Comparison of ENCODE assay signal across 9 cellular contexts in genomic region chr9:37531699-37532098, GRCh38. TPM values are rescaled to one million over a fixed set of nuclear protein-coding genes. Genes with fewer than 3 reads are reported as not detected.
A peak's percentile ranks its signal among the peaks of the same experiment; 100 is the strongest.
DNase-seq lines count a peak whose midpoint lies in the region; ATAC-seq lines count a peak whose summit lies in the region.
"Had no signal": no experiment of that assay in that cellular context is flagged by ENCODE, and none has a peak within 500 bp of the region (broad histone marks: within the 10 kb centered on the region; RNA-seq: fewer than 3 reads in every experiment).

No MANE protein-coding gene starts in this region.

- peaks cover 6% of the 10 kb centered on the region for H3K4me1 Mint-ChIP-seq in activated naive CD4-positive, alpha-beta T cell treated with anti-CD3 and anti-CD28 coated beads, Interleukin-2, amount 10 ng/mL, durations not matched to agents 7 days and 5 days
- peaks cover 32% of the 10 kb centered on the region for H3K4me1 Mint-ChIP-seq in activated T-cell treated with anti-CD3 and anti-CD28 coated beads, Interleukin-2, amount 50 U/mL, for 4 hours (ENCODE audit: low read depth)
- H3K4me1 Mint-ChIP-seq in stimulated activated naive CD8-positive, alpha-beta T cell treated with anti-CD3 and anti-CD28 coated beads, Interleukin-15, amount 100 ng/mL, for 72 hours, result peaks cover 8% of the 10 kb centered on the region

- H3K36me3 Mint-ChIP-seq in activated naive CD4-positive, alpha-beta T cell treated with anti-CD3 and anti-CD28 coated beads, Interleukin-2, amount 10 ng/mL, durations not matched to agents 7 days and 5 days, result no peaks in the 10 kb centered on the region
- peaks cover 6% of the 10 kb centered on the region for H3K36me3 Mint-ChIP-seq in activated T-cell treated with anti-CD3 and anti-CD28 coated beads, Interleukin-2, amount 50 U/mL, for 4 hours (ENCODE audit: insufficient read depth)

- DNase-seq in activated naive CD4-positive, alpha-beta T cell treated with anti-CD3 and anti-CD28 coated beads, Interleukin-2, amount 10 ng/mL, durations not matched to agents 7 days and 5 days, result no peak
- DNase-seq in activated naive CD4-positive, alpha-beta T cell treated with anti-CD3 and anti-CD28 coated beads, Interleukin-2, amount 50 U/mL, for 16 hours, result no peak
- DNase-seq in activated T-cell treated with anti-CD3 and anti-CD28 coated beads, Interleukin-2, amount 50 U/mL, for 4 hours, result peak; percentile 30
- no peak for DNase-seq in stimulated activated naive CD8-positive, alpha-beta T cell treated with anti-CD3 and anti-CD28 coated beads, Interleukin-15, amount 100 ng/mL, for 72 hours
- no peak for DNase-seq in DMS 273 (lab: John Stamatoyannopoulos, UW; ENCODE audit: unreplicated experiment)
- no peak for DNase-seq in NCI-H2171 (lab: John Stamatoyannopoulos, UW)
- DNase-seq: NK-92 treated with Interleukin-12 subunit alpha and Interleukin-12 subunit beta, amount 100 ng/mL, for 24 hours had no signal

- H3K27ac Mint-ChIP-seq in activated naive CD4-positive, alpha-beta T cell treated with anti-CD3 and anti-CD28 coated beads, Interleukin-2, amount 10 ng/mL, durations not matched to agents 7 days and 5 days, result peak overlapping the region; percentile 78
- no peak overlapping the region for H3K27ac Mint-ChIP-seq in stimulated activated naive CD8-positive, alpha-beta T cell treated with anti-CD3 and anti-CD28 coated beads, Interleukin-15, amount 100 ng/mL, for 72 hours

- H3K4me3 Mint-ChIP-seq in activated naive CD4-positive, alpha-beta T cell treated with anti-CD3 and anti-CD28 coated beads, Interleukin-2, amount 10 ng/mL, durations not matched to agents 7 days and 5 days, result no peak overlapping the region
- peak overlapping the region; percentile 33 for H3K4me3 Mint-ChIP-seq in activated T-cell treated with anti-CD3 and anti-CD28 coated beads, Interleukin-2, amount 50 U/mL, for 4 hours
- H3K4me3 Mint-ChIP-seq in stimulated activated naive CD8-positive, alpha-beta T cell treated with anti-CD3 and anti-CD28 coated beads, Interleukin-15, amount 100 ng/mL, for 72 hours, result no peak overlapping the region

- no peaks in the 10 kb centered on the region for H3K9me3 Mint-ChIP-seq in activated naive CD4-positive, alpha-beta T cell treated with anti-CD3 and anti-CD28 coated beads, Interleukin-2, amount 10 ng/mL, durations not matched to agents 7 days and 5 days
- H3K9me3 Mint-ChIP-seq in activated T-cell treated with anti-CD3 and anti-CD28 coated beads, Interleukin-2, amount 50 U/mL, for 4 hours, result no peaks in the 10 kb centered on the region
- no peaks in the 10 kb centered on the region for H3K9me3 Mint-ChIP-seq in stimulated activated naive CD8-positive, alpha-beta T cell treated with anti-CD3 and anti-CD28 coated beads, Interleukin-15, amount 100 ng/mL, for 72 hours

- peak; percentile 55 for ATAC-seq in HG03045 (IDR thresholded peaks at IDR 0.05; ENCODE audit: unreplicated experiment)
- peak; percentile 41 to 58 for ATAC-seq in activated T-cell treated with anti-CD3 and anti-CD28 coated beads, Interleukin-2, amount 50 U/mL, for 4 hours
- peak; percentile 46 for ATAC-seq in stimulated activated naive CD8-positive, alpha-beta T cell treated with anti-CD3 and anti-CD28 coated beads, Interleukin-15, amount 100 ng/mL, for 72 hours
- ATAC-seq in HG02571 (IDR thresholded peaks at IDR 0.05; ENCODE audit: unreplicated experiment), result no peak

- CTCF ChIA-PET in activated naive CD4-positive, alpha-beta T cell treated with anti-CD3 and anti-CD28 coated beads, Interleukin-2, amount 10 ng/mL, durations not matched to agents 7 days and 5 days (lab: Charles Lee), result no interaction called here

- H3K27me3 Mint-ChIP-seq in activated naive CD4-positive, alpha-beta T cell treated with anti-CD3 and anti-CD28 coated beads, Interleukin-2, amount 10 ng/mL, durations not matched to agents 7 days and 5 days, result no peaks in the 10 kb centered on the region
- H3K27me3 Mint-ChIP-seq in activated T-cell treated with anti-CD3 and anti-CD28 coated beads, Interleukin-2, amount 50 U/mL, for 4 hours (ENCODE audit: low read depth), result no peaks in the 10 kb centered on the region
- H3K27me3 Mint-ChIP-seq in stimulated activated naive CD8-positive, alpha-beta T cell treated with anti-CD3 and anti-CD28 coated beads, Interleukin-15, amount 100 ng/mL, for 72 hours, result no peaks in the 10 kb centered on the region

RNA-seq across cellular contexts. Expression of gene FBXO10, which starts 44.5 kb away (rescaled TPM):
- 1 to 10 TPM; 1.7 to 2.7 (median 2.5) TPM for total RNA-seq in activated T-cell treated with anti-CD3 and anti-CD28 coated beads, Interleukin-2, amount 50 U/mL, for 4 hours

RNA-seq across cellular contexts. Expression of gene POLR1E, which starts 46.0 kb away (rescaled TPM):
- 10 to 100 TPM; 82.4 to 92.2 (median 85.2) TPM for total RNA-seq in activated T-cell treated with anti-CD3 and anti-CD28 coated beads, Interleukin-2, amount 50 U/mL, for 4 hours
